ENCODE assay signal across 1 cellular context in the genomic region with DNA sequence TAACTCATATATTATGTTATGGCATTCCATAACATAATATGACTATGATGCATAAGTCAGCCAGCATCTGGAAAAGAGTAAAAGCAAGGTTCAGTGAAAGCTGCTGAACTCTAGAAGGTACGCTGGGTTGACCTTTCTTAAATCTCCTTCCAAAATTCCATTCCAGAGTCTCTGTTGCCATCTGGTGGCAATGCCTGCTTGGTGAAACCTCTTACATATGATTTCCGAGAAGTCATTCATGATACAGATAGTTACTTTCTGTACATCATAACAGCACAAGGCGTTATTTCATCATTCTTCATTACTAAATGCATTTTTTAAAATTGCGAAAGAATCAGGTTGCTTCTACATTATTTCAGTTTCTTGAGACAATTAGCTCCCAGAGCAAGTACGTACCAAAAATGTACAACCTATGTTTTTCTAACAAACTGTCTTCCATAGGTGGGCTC.
A peak's percentile ranks its signal among the peaks of the same experiment; 100 is the strongest.
TF ChIP-seq lines count a peak whose summit lies in the region.

No MANE protein-coding gene starts in this region.

TF ChIP-seq in GM12878, 131 proteins besides CTCF, POLR2A, EP300 and RAD21 (continued from another document):
- TF ChIP-seq, protein P1, sequence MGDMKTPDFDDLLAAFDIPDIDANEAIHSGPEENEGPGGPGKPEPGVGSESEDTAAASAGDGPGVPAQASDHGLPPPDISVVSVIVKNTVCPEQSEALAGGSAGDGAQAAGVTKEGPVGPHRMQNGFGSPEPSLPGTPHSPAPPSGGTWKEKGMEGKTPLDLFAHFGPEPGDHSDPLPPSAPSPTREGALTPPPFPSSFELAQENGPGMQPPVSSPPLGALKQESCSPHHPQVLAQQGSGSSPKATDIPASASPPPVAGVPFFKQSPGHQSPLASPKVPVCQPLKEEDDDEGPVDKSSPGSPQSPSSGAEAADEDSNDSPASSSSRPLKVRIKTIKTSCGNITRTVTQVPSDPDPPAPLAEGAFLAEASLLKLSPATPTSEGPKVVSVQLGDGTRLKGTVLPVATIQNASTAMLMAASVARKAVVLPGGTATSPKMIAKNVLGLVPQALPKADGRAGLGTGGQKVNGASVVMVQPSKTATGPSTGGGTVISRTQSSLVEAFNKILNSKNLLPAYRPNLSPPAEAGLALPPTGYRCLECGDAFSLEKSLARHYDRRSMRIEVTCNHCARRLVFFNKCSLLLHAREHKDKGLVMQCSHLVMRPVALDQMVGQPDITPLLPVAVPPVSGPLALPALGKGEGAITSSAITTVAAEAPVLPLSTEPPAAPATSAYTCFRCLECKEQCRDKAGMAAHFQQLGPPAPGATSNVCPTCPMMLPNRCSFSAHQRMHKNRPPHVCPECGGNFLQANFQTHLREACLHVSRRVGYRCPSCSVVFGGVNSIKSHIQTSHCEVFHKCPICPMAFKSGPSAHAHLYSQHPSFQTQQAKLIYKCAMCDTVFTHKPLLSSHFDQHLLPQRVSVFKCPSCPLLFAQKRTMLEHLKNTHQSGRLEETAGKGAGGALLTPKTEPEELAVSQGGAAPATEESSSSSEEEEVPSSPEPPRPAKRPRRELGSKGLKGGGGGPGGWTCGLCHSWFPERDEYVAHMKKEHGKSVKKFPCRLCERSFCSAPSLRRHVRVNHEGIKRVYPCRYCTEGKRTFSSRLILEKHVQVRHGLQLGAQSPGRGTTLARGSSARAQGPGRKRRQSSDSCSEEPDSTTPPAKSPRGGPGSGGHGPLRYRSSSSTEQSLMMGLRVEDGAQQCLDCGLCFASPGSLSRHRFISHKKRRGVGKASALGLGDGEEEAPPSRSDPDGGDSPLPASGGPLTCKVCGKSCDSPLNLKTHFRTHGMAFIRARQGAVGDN (IDR thresholded peaks at IDR 0.05) = no peak
- TF ChIP-seq BRCA1 (IDR thresholded peaks at IDR 0.05; ENCODE audit: low read depth, low read length) (no peak), STAT3 (IDR thresholded peaks at IDR 0.05; ENCODE audit: low read depth, low read length) (peak; percentile 95)
